8 cellular contexts compared by ENCODE assay signal in genomic region chr1:3856923-3857790, GRCh38. TPM values are rescaled to one million over a fixed set of nuclear protein-coding genes. Genes with fewer than 3 reads are reported as not detected.
DNase-seq lines count a peak whose midpoint lies in the region; ATAC-seq and TF ChIP-seq lines count a peak whose summit lies in the region.

CEP104 (minus strand) TSS chr1:3857211; CDS start chr1:3852407, 4,804 bp downstream.
DFFB (plus strand) TSS chr1:3857476; CDS start chr1:3857604, 128 bp downstream.

- no peak within 1 kb of the TSS for H3K27ac ChIP-seq in HUES48 (ENCODE audit: low read depth, low read length)
- peak within 1 kb of the TSS; percentile 51 for H3K27ac ChIP-seq in OCI-LY3 (ENCODE audit: low read length)

- H3K79me2 ChIP-seq in OCI-LY3 (ENCODE audit: low read length): peaks cover 47% of the 10 kb centered on the region

- no peaks in the 10 kb centered on the region for H3K9me3 ChIP-seq in HUES48 (ENCODE audit: control insufficient read depth, insufficient read depth, low read length)
- H3K9me3 ChIP-seq in OCI-LY3 (ENCODE audit: insufficient read depth, low read length): no peaks in the 10 kb centered on the region
- no peaks in the 10 kb centered on the region for H3K9me3 ChIP-seq in mononuclear cell (ENCODE audit: low read depth, low read length)

- H3K4me3 ChIP-seq in HUES48 (ENCODE audit: low read depth, low read length): peak within 1 kb of the TSS; percentile 84
- H3K4me3 ChIP-seq in OCI-LY3 (ENCODE audit: low read length): peak within 1 kb of the TSS; percentile 97
- peak within 1 kb of the TSS; percentile 88 for H3K4me3 ChIP-seq in epithelial cell of esophagus (ENCODE audit: low read length)
- peak within 1 kb of the TSS; percentile 76 for H3K4me3 ChIP-seq in mononuclear cell (ENCODE audit: low read length)

- peaks cover 8% of the 10 kb centered on the region; the same call in 1 of the 2 replicates for H4K20me1 ChIP-seq in OCI-LY3 (ENCODE audit: insufficient read depth, low read length)

- DNase-seq in D341Med (ENCODE audit: low spot score) (peak; percentile 99), activated T-cell treated with anti-CD3 and anti-CD28 coated beads for 1 hour (ENCODE audit: low read depth) (peak; percentile 95), epithelial cell of esophagus (ENCODE audit: low read depth) (peak; percentile 99)
- DNase-seq in stimulated activated CD8-positive, alpha-beta memory T cell treated with anti-CD3 and anti-CD28 coated beads, Interleukin-4, amount 100 ng/mL, for 1 hour (ENCODE audit: low read depth in 2 of 2, low spot score in 1 of 2): peak; percentile 84 to 94

- H3K9ac ChIP-seq in HUES48 (ENCODE audit: low read depth, low read length): peak within 1 kb of the TSS; percentile 46
- H3K9ac ChIP-seq in OCI-LY3 (ENCODE audit: low read length): peak within 1 kb of the TSS; percentile 68

- H3K27me3 ChIP-seq in HUES48 (ENCODE audit: control insufficient read depth, insufficient read depth, low read length) (0 out of 2 replicates have a peak, but pooled peaks cover 5% of the 10 kb centered on the region), OCI-LY3 (ENCODE audit: low read depth, low read length) (no peaks in the 10 kb centered on the region), mononuclear cell (ENCODE audit: insufficient read depth, low read length) (no peaks in the 10 kb centered on the region)

- H3K4me1 ChIP-seq in HUES48 (ENCODE audit: control insufficient read depth, insufficient read depth, low read length) (no peaks in the 10 kb centered on the region), OCI-LY3 (ENCODE audit: low read length) (peaks cover 16% of the 10 kb centered on the region), mononuclear cell (ENCODE audit: insufficient read depth, low read length) (peaks cover 28% of the 10 kb centered on the region)

- H3K4me2 ChIP-seq in OCI-LY3 (ENCODE audit: low read length): peak within 1 kb of the TSS; percentile 87

- TF ChIP-seq CTCF in OCI-LY3 (IDR thresholded peaks at IDR 0.05; ENCODE audit: low read depth, low read length): peak; percentile 44
- TF ChIP-seq CTCF in epithelial cell of esophagus (IDR thresholded peaks at IDR 0.05; ENCODE audit: insufficient read depth, low read depth, low read length, missing control alignments): peak; percentile 42

- H3K36me3 ChIP-seq in HUES48 (ENCODE audit: control insufficient read depth, insufficient read depth, low read length): no peaks in the 10 kb centered on the region
- H3K36me3 ChIP-seq in OCI-LY3 (replicated peaks; ENCODE audit: low read depth, low read length): no peaks in the 10 kb centered on the region

- H2AFZ ChIP-seq in OCI-LY3 (ENCODE audit: low read depth, low read length): peak within 1 kb of the TSS; percentile 90

- peak; percentile 97 for ATAC-seq in GM21390 (IDR thresholded peaks at IDR 0.05; ENCODE audit: unreplicated experiment)

RNA-seq across cellular contexts. Expression of gene CEP104, which starts in this region (rescaled TPM):
- total RNA-seq in mononuclear cell: 12.8 TPM

RNA-seq across cellular contexts. Expression of gene DFFB, which starts in this region (rescaled TPM):
- total RNA-seq in mononuclear cell: 4.2 TPM
